In the genomic region with DNA sequence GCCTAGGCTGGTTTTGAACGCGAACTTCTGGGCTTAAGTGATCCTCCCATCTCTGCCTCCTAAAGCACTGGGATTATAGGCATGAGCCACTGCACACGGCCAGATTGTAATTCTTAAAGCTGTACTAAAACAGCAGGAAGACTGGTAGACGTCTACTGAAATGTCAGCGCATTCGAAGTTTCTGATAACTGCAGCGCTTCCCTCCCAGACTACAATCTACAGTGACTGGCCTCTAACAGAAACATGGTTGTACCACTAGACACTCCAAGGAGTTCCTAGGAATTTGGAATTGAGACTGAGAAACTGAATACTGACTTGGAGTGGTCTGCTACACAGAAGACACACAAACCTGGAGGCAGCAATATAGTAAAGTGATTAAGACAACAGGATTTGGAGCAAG, we compare ENCODE assay signal across 8 cellular contexts. TPM values are rescaled to one million over a fixed set of nuclear protein-coding genes. Genes with fewer than 3 reads are reported as not detected.
DNase-seq lines count a peak whose midpoint lies in the region; ATAC-seq lines count a peak whose summit lies in the region.

No MANE protein-coding gene starts in this region.

- H3K4me3 Mint-ChIP-seq in activated T-cell treated with anti-CD3 and anti-CD28 coated beads, Interleukin-2, amount 50 U/mL, for 24 hours, result peak overlapping the region; percentile 98
- H3K4me3 Mint-ChIP-seq in activated naive CD8-positive, alpha-beta T cell treated with anti-CD3 and anti-CD28 coated beads, Interleukin-2, amount 10 ng/mL, durations not matched to agents 7 days and 5 days, result peak overlapping the region; percentile 100
- peak overlapping the region; percentile 98 to 99 for H3K4me3 Mint-ChIP-seq in stimulated activated naive CD8-positive, alpha-beta T cell treated with anti-CD3 and anti-CD28 coated beads, Interleukin-15, amount 100 ng/mL, for 72 hours

- H3K4me3 ChIP-seq in iPS-18c (ENCODE audit: insufficient read depth, low read depth, low read length), result peak overlapping the region; percentile 90; the same call in 1 of the 2 replicates

- H3K9me3 ChIP-seq in iPS-18c (ENCODE audit: control insufficient read depth, insufficient read depth, low read length), result no peaks in the 10 kb centered on the region

- H3K4me1 Mint-ChIP-seq in activated T-cell treated with anti-CD3 and anti-CD28 coated beads, Interleukin-2, amount 50 U/mL, for 24 hours (ENCODE audit: low read depth), result peaks cover 57% of the 10 kb centered on the region
- H3K4me1 Mint-ChIP-seq in activated naive CD8-positive, alpha-beta T cell treated with anti-CD3 and anti-CD28 coated beads, Interleukin-2, amount 10 ng/mL, durations not matched to agents 7 days and 5 days, result peaks cover 37% of the 10 kb centered on the region
- H3K4me1 Mint-ChIP-seq in stimulated activated naive CD8-positive, alpha-beta T cell treated with anti-CD3 and anti-CD28 coated beads, Interleukin-15, amount 100 ng/mL, for 72 hours, result peaks cover 45% of the 10 kb centered on the region

- no peak for DNase-seq in activated T-cell treated with anti-CD3 and anti-CD28 coated beads, Interleukin-2, amount 50 U/mL, for 24 hours
- DNase-seq in activated T-cell treated with anti-CD3 and anti-CD28 coated beads, Interleukin-2, amount 50 U/mL, for 48 hours, result no peak
- DNase-seq in activated naive CD8-positive, alpha-beta T cell treated with anti-CD3 and anti-CD28 coated beads, Interleukin-2, amount 10 ng/mL, durations not matched to agents 7 days and 5 days, result no peak
- peak in 1 of 2 donors; percentile 3 for DNase-seq in stimulated activated naive CD8-positive, alpha-beta T cell treated with anti-CD3 and anti-CD28 coated beads, Interleukin-15, amount 100 ng/mL, for 72 hours
- DNase-seq in UCSD-AML1 (lab: John Stamatoyannopoulos, UW; ENCODE audit: unreplicated experiment), result no peak

- no peaks in the 10 kb centered on the region for H3K27me3 Mint-ChIP-seq in activated T-cell treated with anti-CD3 and anti-CD28 coated beads, Interleukin-2, amount 50 U/mL, for 24 hours
- H3K27me3 Mint-ChIP-seq in activated naive CD8-positive, alpha-beta T cell treated with anti-CD3 and anti-CD28 coated beads, Interleukin-2, amount 10 ng/mL, durations not matched to agents 7 days and 5 days, result no peaks in the 10 kb centered on the region
- H3K27me3 Mint-ChIP-seq in stimulated activated naive CD8-positive, alpha-beta T cell treated with anti-CD3 and anti-CD28 coated beads, Interleukin-15, amount 100 ng/mL, for 72 hours, result no peaks in the 10 kb centered on the region

- H3K27ac Mint-ChIP-seq in activated T-cell treated with anti-CD3 and anti-CD28 coated beads, Interleukin-2, amount 50 U/mL, for 24 hours, result peak overlapping the region; percentile 100
- peak overlapping the region; percentile 100 for H3K27ac Mint-ChIP-seq in activated naive CD8-positive, alpha-beta T cell treated with anti-CD3 and anti-CD28 coated beads, Interleukin-2, amount 10 ng/mL, durations not matched to agents 7 days and 5 days
- peak overlapping the region; percentile 99 to 100 for H3K27ac Mint-ChIP-seq in stimulated activated naive CD8-positive, alpha-beta T cell treated with anti-CD3 and anti-CD28 coated beads, Interleukin-15, amount 100 ng/mL, for 72 hours

- POLR2A ChIA-PET in activated naive CD8-positive, alpha-beta T cell treated with anti-CD3 and anti-CD28 coated beads, Interleukin-2, amount 10 ng/mL, durations not matched to agents 7 days and 5 days (lab: Charles Lee), result interaction anchor here (0.6 to 2.1 kb wide), 6 partner anchors 11 to 1025 kb away, joined by 3 to 14 read pairs (median 4); partner anchors contain the start of genes ABRAXAS1 and COQ2

- no peak for ATAC-seq in activated naive CD8-positive, alpha-beta T cell treated with anti-CD3 and anti-CD28 coated beads, Interleukin-2, amount 10 ng/mL, durations not matched to agents 7 days and 5 days (ENCODE audit: low read depth)
- ATAC-seq in stimulated activated naive CD8-positive, alpha-beta T cell treated with anti-CD3 and anti-CD28 coated beads, Interleukin-15, amount 100 ng/mL, for 72 hours, result no peak
- ATAC-seq in GM19452 (IDR thresholded peaks at IDR 0.05; ENCODE audit: unreplicated experiment), result no peak
- no peak for ATAC-seq in HG02588 (IDR thresholded peaks at IDR 0.05; ENCODE audit: unreplicated experiment)

- H3K9me3 Mint-ChIP-seq in activated T-cell treated with anti-CD3 and anti-CD28 coated beads, Interleukin-2, amount 50 U/mL, for 24 hours, result no peaks in the 10 kb centered on the region
- no peaks in the 10 kb centered on the region for H3K9me3 Mint-ChIP-seq in activated naive CD8-positive, alpha-beta T cell treated with anti-CD3 and anti-CD28 coated beads, Interleukin-2, amount 10 ng/mL, durations not matched to agents 7 days and 5 days
- no peaks in the 10 kb centered on the region for H3K9me3 Mint-ChIP-seq in stimulated activated naive CD8-positive, alpha-beta T cell treated with anti-CD3 and anti-CD28 coated beads, Interleukin-15, amount 100 ng/mL, for 72 hours

- peaks cover 88% of the 10 kb centered on the region for H3K36me3 Mint-ChIP-seq in activated T-cell treated with anti-CD3 and anti-CD28 coated beads, Interleukin-2, amount 50 U/mL, for 24 hours (ENCODE audit: low read depth)
- H3K36me3 Mint-ChIP-seq in activated naive CD8-positive, alpha-beta T cell treated with anti-CD3 and anti-CD28 coated beads, Interleukin-2, amount 10 ng/mL, durations not matched to agents 7 days and 5 days, result peaks cover 42% of the 10 kb centered on the region

RNA-seq across cellular contexts. Expression of gene HELQ, which starts 1.0 kb away (rescaled TPM):
- 10 to 100 TPM; 27.4 to 28.7 TPM for total RNA-seq in activated naive CD8-positive, alpha-beta T cell treated with anti-CD3 and anti-CD28 coated beads, Interleukin-2, amount 10 ng/mL, durations not matched to agents 7 days and 5 days

RNA-seq across cellular contexts. Expression of gene MRPS18C, which starts 1.2 kb away (rescaled TPM):
- total RNA-seq in activated naive CD8-positive, alpha-beta T cell treated with anti-CD3 and anti-CD28 coated beads, Interleukin-2, amount 10 ng/mL, durations not matched to agents 7 days and 5 days, result 10 to 100 TPM; 53.6 to 60.4 TPM

RNA-seq across cellular contexts. Expression of gene ABRAXAS1, which starts 30.3 kb away (rescaled TPM):
- 10 to 100 TPM; 20.1 to 21.7 TPM for total RNA-seq in activated naive CD8-positive, alpha-beta T cell treated with anti-CD3 and anti-CD28 coated beads, Interleukin-2, amount 10 ng/mL, durations not matched to agents 7 days and 5 days
